Comparison of ENCODE assay signal across 29 cellular contexts in genomic region chr6:134443009-134443408, GRCh38.
"Had no signal": no experiment of that assay in that cellular context is flagged by ENCODE, and none has a peak within 500 bp of the region (broad histone marks: within the 10 kb centered on the region; RNA-seq: fewer than 3 reads in every experiment).

No MANE protein-coding gene starts in this region.

- H3K4me1 ChIP-seq: prostate gland had no signal

- H3K36me3 Mint-ChIP-seq: activated naive CD4-positive, alpha-beta T cell treated with anti-CD3 and anti-CD28 coated beads, Interleukin-2, amount 10 ng/mL, durations not matched to agents 7 days and 5 days; activated naive CD8-positive, alpha-beta T cell treated with anti-CD3 and anti-CD28 coated beads, Interleukin-2, amount 10 ng/mL, durations not matched to agents 7 days and 5 days; natural killer cell; type B pancreatic cell had no signal

- H3K4me3 ChIP-seq: esophagus muscularis mucosa, heart right ventricle, left ventricle myocardium inferior, lung, prostate gland, vagina had no signal

- H3K27me3 ChIP-seq: brain microvascular endothelial cell, esophagus muscularis mucosa, foreskin keratinocyte, heart right ventricle, vagina had no signal

- H3K27ac ChIP-seq: brain microvascular endothelial cell, esophagus muscularis mucosa, foreskin keratinocyte, heart right ventricle, left ventricle myocardium inferior, prostate gland, vagina, VCaP had no signal

- H3K27me3 Mint-ChIP-seq: activated CD4-positive, alpha-beta memory T cell treated with anti-CD3 and anti-CD28 coated beads, Interleukin-2, amount 10 ng/mL, durations not matched to agents 7 days and 5 days; activated naive CD4-positive, alpha-beta T cell treated with anti-CD3 and anti-CD28 coated beads, Interleukin-2, amount 10 ng/mL, durations not matched to agents 7 days and 5 days; activated T-cell treated with anti-CD3 and anti-CD28 coated beads, Interleukin-2, amount 50 U/mL, for 24 hours; type B pancreatic cell had no signal

- H3K4me1 Mint-ChIP-seq: activated CD4-positive, alpha-beta T cell treated with anti-CD3 and anti-CD28 coated beads, Interleukin-2, amount 10 ng/mL, durations not matched to agents 7 days and 5 days; natural killer cell had no signal

- ATAC-seq: foreskin keratinocyte, natural killer cell had no signal

- FAIRE-seq: astrocyte, TTC549 had no signal

- H3K9me3 ChIP-seq: esophagus muscularis mucosa, heart right ventricle, left ventricle myocardium inferior, prostate gland, vagina had no signal

- H3K36me3 ChIP-seq: brain microvascular endothelial cell, esophagus muscularis mucosa, heart right ventricle, left ventricle myocardium inferior, prostate gland, vagina had no signal

- H3K27ac Mint-ChIP-seq: activated CD4-positive, alpha-beta memory T cell treated with anti-CD3 and anti-CD28 coated beads, Interleukin-2, amount 10 ng/mL, durations not matched to agents 7 days and 5 days; activated CD4-positive, alpha-beta T cell treated with anti-CD3 and anti-CD28 coated beads, Interleukin-2, amount 10 ng/mL, durations not matched to agents 7 days and 5 days; activated naive CD4-positive, alpha-beta T cell treated with anti-CD3 and anti-CD28 coated beads, Interleukin-2, amount 10 ng/mL, durations not matched to agents 7 days and 5 days; activated naive CD8-positive, alpha-beta T cell treated with anti-CD3 and anti-CD28 coated beads, Interleukin-2, amount 10 ng/mL, durations not matched to agents 7 days and 5 days; activated T-cell treated with anti-CD3 and anti-CD28 coated beads, Interleukin-2, amount 50 U/mL, for 24 hours; endodermal cell; natural killer cell; T-helper 1 cell treated with Interleukin-12 subunit alpha and Interleukin-12 subunit beta and Interleukin-4 antibody, amounts not matched to agents 30 μg/mL and 1 μg/mL, for 36 hours; type B pancreatic cell had no signal

- H3K4me3 Mint-ChIP-seq: activated CD4-positive, alpha-beta memory T cell treated with anti-CD3 and anti-CD28 coated beads, Interleukin-2, amount 10 ng/mL, durations not matched to agents 7 days and 5 days; activated CD4-positive, alpha-beta T cell treated with anti-CD3 and anti-CD28 coated beads, Interleukin-2, amount 10 ng/mL, durations not matched to agents 7 days and 5 days; activated naive CD4-positive, alpha-beta T cell treated with anti-CD3 and anti-CD28 coated beads, Interleukin-2, amount 10 ng/mL, durations not matched to agents 7 days and 5 days; activated naive CD8-positive, alpha-beta T cell treated with anti-CD3 and anti-CD28 coated beads, Interleukin-2, amount 10 ng/mL, durations not matched to agents 7 days and 5 days; activated T-cell treated with anti-CD3 and anti-CD28 coated beads, Interleukin-2, amount 50 U/mL, for 24 hours; endodermal cell; natural killer cell; T-helper 1 cell treated with Interleukin-12 subunit alpha and Interleukin-12 subunit beta and Interleukin-4 antibody, amounts not matched to agents 30 μg/mL and 1 μg/mL, for 36 hours; type B pancreatic cell had no signal

- H3K9me3 Mint-ChIP-seq: activated CD4-positive, alpha-beta memory T cell treated with anti-CD3 and anti-CD28 coated beads, Interleukin-2, amount 10 ng/mL, durations not matched to agents 7 days and 5 days; activated CD4-positive, alpha-beta T cell treated with anti-CD3 and anti-CD28 coated beads, Interleukin-2, amount 10 ng/mL, durations not matched to agents 7 days and 5 days; activated naive CD4-positive, alpha-beta T cell treated with anti-CD3 and anti-CD28 coated beads, Interleukin-2, amount 10 ng/mL, durations not matched to agents 7 days and 5 days; activated naive CD8-positive, alpha-beta T cell treated with anti-CD3 and anti-CD28 coated beads, Interleukin-2, amount 10 ng/mL, durations not matched to agents 7 days and 5 days; activated T-cell treated with anti-CD3 and anti-CD28 coated beads, Interleukin-2, amount 50 U/mL, for 24 hours; endodermal cell; natural killer cell; T-helper 1 cell treated with Interleukin-12 subunit alpha and Interleukin-12 subunit beta and Interleukin-4 antibody, amounts not matched to agents 30 μg/mL and 1 μg/mL, for 36 hours; type B pancreatic cell had no signal

- DNase-seq: activated CD4-positive, alpha-beta memory T cell treated with anti-CD3 and anti-CD28 coated beads, Interleukin-2, amount 10 ng/mL, durations not matched to agents 7 days and 5 days; activated CD4-positive, alpha-beta T cell treated with anti-CD3 and anti-CD28 coated beads, Interleukin-2, amount 10 ng/mL, durations not matched to agents 7 days and 5 days; activated CD8-positive, alpha-beta memory T cell treated with anti-CD3 and anti-CD28 coated beads, Interleukin-2, amount 50 U/mL, for 48 hours; activated gamma-delta T cell; activated naive CD4-positive, alpha-beta T cell treated with anti-CD3 and anti-CD28 coated beads, Interleukin-2, amount 10 ng/mL, durations not matched to agents 7 days and 5 days; activated naive CD8-positive, alpha-beta T cell treated with anti-CD3 and anti-CD28 coated beads, Interleukin-2, amount 10 ng/mL, durations not matched to agents 7 days and 5 days; activated T-cell treated with anti-CD3 and anti-CD28 coated beads, Interleukin-2, amount 50 U/mL, for 24 hours; brain microvascular endothelial cell; endodermal cell; foreskin keratinocyte; heart right ventricle; kidney glomerular epithelial cell; left ventricle myocardium inferior; mesendoderm; natural killer cell; stimulated activated CD4-positive, alpha-beta T cell treated with anti-CD3 and anti-CD28 coated beads, Interleukin-15, amount 100 ng/mL, for 24 hours; stimulated activated CD4-positive, alpha-beta T cell treated with anti-CD3 and anti-CD28 coated beads, Interleukin-2, amount 100 ng/mL, for 24 hours; stimulated activated naive CD4-positive, alpha-beta T cell; SW 1271; T-helper 9 cell had no signal
